ENCODE assay signal across 6 cellular contexts in genomic region chr7:107220806-107221205, GRCh38. TPM values are rescaled to one million over a fixed set of nuclear protein-coding genes. Genes with fewer than 3 reads are reported as not detected.
DNase-seq lines count a peak whose midpoint lies in the region; ATAC-seq and TF ChIP-seq lines count a peak whose summit lies in the region.
"Not testable (repeated sequence)": the region's sequence is repeated elsewhere in the genome, so short reads cannot be mapped to it uniquely, and the experiment has no call there.

No MANE protein-coding gene starts in this region.

- not testable (repeated sequence) for H2AFZ ChIP-seq in neural cell (ENCODE audit: low read depth, low read length)

- DNase-seq in cardiac muscle cell (ENCODE audit: low read depth in 1 of 2, low spot score in 1 of 2); right atrium auricular region (ENCODE audit: low spot score); psoas muscle: not testable (repeated sequence)
- peak; percentile 51 for DNase-seq in left cardiac atrium

- not testable (repeated sequence) for H3K4me3 ChIP-seq in cardiac muscle cell; right atrium auricular region; neural cell (ENCODE audit: low read length); psoas muscle; skeletal muscle tissue (ENCODE audit: low read length in 3 of 3)

- not testable (repeated sequence) for H3K9me3 ChIP-seq in cardiac muscle cell (ENCODE audit: low read depth); right atrium auricular region; neural cell (ENCODE audit: low read length); psoas muscle; skeletal muscle tissue (ENCODE audit: control insufficient read depth in 3 of 3, low read length in 3 of 3)

- not testable (repeated sequence) for TF ChIP-seq EP300 in neural cell (conservative IDR thresholded peaks at IDR 0.05; ENCODE audit: poor library complexity, severe bottlenecking)

- H3K36me3 ChIP-seq in cardiac muscle cell; right atrium auricular region; neural cell (ENCODE audit: insufficient read depth, low read length); psoas muscle (ENCODE audit: insufficient read depth in 1 of 2, low read depth in 1 of 2); skeletal muscle tissue (ENCODE audit: control insufficient read depth in 3 of 3, insufficient read depth in 3 of 3, low read length in 3 of 3): not testable (repeated sequence)

- not testable (repeated sequence) for H3K9ac ChIP-seq in neural cell (ENCODE audit: low read length); skeletal muscle tissue (ENCODE audit: low read depth in 1 of 3, low read length in 3 of 3)

- ATAC-seq in left cardiac atrium (peak; percentile 85 to 86), psoas muscle (peak; percentile 51 to 79 (median 76))

- intact Hi-C loops in left cardiac atrium (cut with DNase I): loop anchor here in 1 of 2 donors (5.0 kb wide), 1 partner anchor 61 kb away; no protein-coding TSS in a partner anchor
- intact Hi-C loops in psoas muscle (cut with DNase I): not testable (repeated sequence)

- 35 to 59% (median 44%) methylated on average over 6 of the region's 6 CpGs for WGBS in psoas muscle, 3 donors

- not testable (repeated sequence) for H3K4me2 ChIP-seq in neural cell (ENCODE audit: low read length)

- TF ChIP-seq RAD21 in neural cell (conservative IDR thresholded peaks at IDR 0.05): not testable (repeated sequence)

- not testable (repeated sequence) for H3K27me3 ChIP-seq in cardiac muscle cell; right atrium auricular region; neural cell (ENCODE audit: insufficient read depth, low read depth, low read length); psoas muscle (ENCODE audit: insufficient read depth in 3 of 3, low read length in 2 of 3); skeletal muscle tissue (ENCODE audit: control insufficient read depth in 3 of 3, insufficient read depth in 3 of 3, low read length in 3 of 3)

- H3K9me2 ChIP-seq in neural cell (ENCODE audit: insufficient read depth, low read length): not testable (repeated sequence)

- H3K4me1 ChIP-seq in cardiac muscle cell (ENCODE audit: low read depth) (peaks cover 25% of the 10 kb centered on the region), right atrium auricular region (peaks cover 0 to 17% of the 10 kb centered on the region in 2 donors), psoas muscle (peaks cover 15% of the 10 kb centered on the region)
- not testable (repeated sequence) for H3K4me1 ChIP-seq in skeletal muscle tissue (ENCODE audit: control insufficient read depth in 3 of 3, insufficient read depth in 3 of 3, low read length in 3 of 3)

- H3K79me2 ChIP-seq in neural cell (replicated peaks; ENCODE audit: insufficient read depth, low read length): not testable (repeated sequence)

- H4K20me1 ChIP-seq in neural cell (ENCODE audit: insufficient read depth): not testable (repeated sequence)

- H3K27ac ChIP-seq in cardiac muscle cell (peak overlapping the region; percentile 9), right atrium auricular region (peak overlapping the region; percentile 64 to 84), neural cell (ENCODE audit: low read length) (peak overlapping the region; percentile 84), psoas muscle (peak overlapping the region; percentile 44), skeletal muscle tissue (ENCODE audit: low read depth, low read length) (peak overlapping the region; percentile 36)

- TF ChIP-seq CTCF in cardiac muscle cell (IDR thresholded peaks at IDR 0.05; ENCODE audit: low read depth, low read length); right atrium auricular region (IDR thresholded peaks at IDR 0.05); neural cell (IDR thresholded peaks at IDR 0.05; ENCODE audit: poor library complexity, severe bottlenecking); psoas muscle (IDR thresholded peaks at IDR 0.05): not testable (repeated sequence)

- H3F3A ChIP-seq in neural cell (ENCODE audit: insufficient read depth, low read length, poor library complexity, severe bottlenecking): not testable (repeated sequence)

RNA-seq across cellular contexts. Expression of gene HBP1, which starts 52.0 kb away (rescaled TPM):
- total RNA-seq in cardiac muscle cell (55.1 and 56.0 TPM in 2 replicates), left cardiac atrium (10 to 100 TPM; 31.7 to 58.8 TPM), right atrium auricular region (10 to 100 TPM; 51.8 to 69.8 TPM), psoas muscle (10 to 100 TPM; 65.3 to 74.9 (median 70.7) TPM), skeletal muscle tissue (92.9 TPM)
- polyA plus RNA-seq in cardiac muscle cell (66.0 and 81.7 TPM in 2 replicates), neural cell (30.7 and 37.7 TPM in 2 replicates), psoas muscle (10 to 100 TPM; 14.6 to 76.7 (median 69.5) TPM)
- polyA minus RNA-seq in neural cell: 46.3 and 50.0 TPM in 2 replicates

Comparison
In these comparisons a context has a peak if more than half of its experiments do, and no peak if none do; other contexts are left out.
1. H3K27ac ChIP-seq: peak in every context shown above with its lines; median percentile 84 in neural cell; 74 in right atrium auricular region; 44 in psoas muscle; 36 in skeletal muscle tissue; 9 in cardiac muscle cell.